8 cellular contexts compared by ENCODE assay signal in genomic region chr1:203326830-203327683, GRCh38. TPM values are rescaled to one million over a fixed set of nuclear protein-coding genes. Genes with fewer than 3 reads are reported as not detected.
DNase-seq lines count a peak whose midpoint lies in the region; ATAC-seq and TF ChIP-seq lines count a peak whose summit lies in the region.

No MANE protein-coding gene starts in this region.

- H3K79me2 ChIP-seq in MM.1S (ENCODE audit: low read length): peaks cover 28% of the 10 kb centered on the region

- no peak for TF ChIP-seq CTCF in MM.1S (IDR thresholded peaks at IDR 0.05; ENCODE audit: low read length)
- TF ChIP-seq CTCF in foreskin keratinocyte (conservative IDR thresholded peaks at IDR 0.05): no peak

- no peaks in the 10 kb centered on the region for H4K20me1 ChIP-seq in MM.1S (ENCODE audit: insufficient read depth, low read length)

- H3K27ac ChIP-seq in MM.1S (ENCODE audit: low read length): peak overlapping the region; percentile 91
- H3K27ac ChIP-seq in foreskin keratinocyte: peak overlapping the region; percentile 79
- H3K27ac ChIP-seq in subcutaneous abdominal adipose tissue (ENCODE audit: low read depth, low read length): peak overlapping the region; percentile 95

- H3K9ac ChIP-seq in ES-I3 (ENCODE audit: low read depth, low read length) (peak overlapping the region; percentile 50), MM.1S (ENCODE audit: low read length) (peak overlapping the region; percentile 73), subcutaneous abdominal adipose tissue (ENCODE audit: low read length in 5 of 5) (peak overlapping the region; percentile 63 to 75 (median 71))

- H3K4me2 ChIP-seq in MM.1S (ENCODE audit: low read depth, low read length): peak overlapping the region; percentile 95

- peaks cover 65% of the 10 kb centered on the region for H3F3A ChIP-seq in MM.1S (ENCODE audit: insufficient read depth, low read length)

- H3K27me3 ChIP-seq in MM.1S (replicated peaks; ENCODE audit: insufficient read depth, low read length) (no peaks in the 10 kb centered on the region), foreskin keratinocyte (no peaks in the 10 kb centered on the region), neuron (ENCODE audit: insufficient read depth, low read length) (no peaks in the 10 kb centered on the region), subcutaneous abdominal adipose tissue (ENCODE audit: control insufficient read depth in 5 of 5, insufficient read depth in 4 of 5, low read length in 5 of 5) (no peaks in the 10 kb centered on the region)

- H3K36me3 ChIP-seq in ES-I3 (ENCODE audit: insufficient read depth, low read length) (no peaks in the 10 kb centered on the region), MM.1S (replicated peaks; ENCODE audit: insufficient read depth, low read length) (no peaks in the 10 kb centered on the region), neuron (ENCODE audit: insufficient read depth, low read length) (no peaks in the 10 kb centered on the region), subcutaneous abdominal adipose tissue (ENCODE audit: control insufficient read depth in 5 of 5, insufficient read depth in 5 of 5, low read length in 5 of 5) (no peaks in the 10 kb centered on the region)

- peak; percentile 91 for ATAC-seq in foreskin keratinocyte

- H2AFZ ChIP-seq in MM.1S (ENCODE audit: low read length): no peak overlapping the region
- peak overlapping the region; percentile 75 for H2AFZ ChIP-seq in neuron (ENCODE audit: low read depth, low read length)

- H3K4me3 ChIP-seq in MM.1S (ENCODE audit: low read length): peak overlapping the region; percentile 64
- peak overlapping the region; percentile 42 for H3K4me3 ChIP-seq in neuron (ENCODE audit: low read length)
- H3K4me3 ChIP-seq in subcutaneous abdominal adipose tissue (ENCODE audit: low read depth in 1 of 5, low read length in 5 of 5): peak overlapping the region; percentile 44 to 67 (median 62)

- H3K9me3 ChIP-seq in ES-I3 (ENCODE audit: control insufficient read depth, insufficient read depth, low read length): no peaks in the 10 kb centered on the region
- H3K9me3 ChIP-seq in MM.1S (replicated peaks; ENCODE audit: insufficient read depth, low read length): no peaks in the 10 kb centered on the region
- H3K9me3 ChIP-seq in neuron (ENCODE audit: low read length): no peaks in the 10 kb centered on the region
- no peaks in the 10 kb centered on the region for H3K9me3 ChIP-seq in subcutaneous abdominal adipose tissue (ENCODE audit: control insufficient read depth in 5 of 5, low read length in 5 of 5)

- H3K4me1 ChIP-seq in ES-I3 (ENCODE audit: insufficient read depth, low read length): peaks cover 28% of the 10 kb centered on the region
- H3K4me1 ChIP-seq in MM.1S (ENCODE audit: low read length): peaks cover 69% of the 10 kb centered on the region
- H3K4me1 ChIP-seq in foreskin keratinocyte: no peaks in the 10 kb centered on the region
- H3K4me1 ChIP-seq in neuron (ENCODE audit: insufficient read depth, low read length): peaks cover 54% of the 10 kb centered on the region
- peaks cover 22 to 58% (median 57%) of the 10 kb centered on the region in 5 donors for H3K4me1 ChIP-seq in subcutaneous abdominal adipose tissue (ENCODE audit: control insufficient read depth in 5 of 5, insufficient read depth in 5 of 5, low read length in 5 of 5)

- no peaks in the 10 kb centered on the region for H3K9me2 ChIP-seq in MM.1S (replicated peaks; ENCODE audit: insufficient read depth, low read length)

- DNase-seq in HCEC 1CT: peak; percentile 78
- peak; percentile 99 for DNase-seq in MM.1S
- DNase-seq in SIG-M5 (lab: John Stamatoyannopoulos, UW): peak; percentile 53
- peak; percentile 91 for DNase-seq in activated gamma-delta T cell treated with anti-CD3 and anti-CD28 coated beads, Interleukin-2, amount 50 U/mL, for 16 hours (ENCODE audit: low read depth)
- DNase-seq in foreskin keratinocyte: peak; percentile 56 to 78

RNA-seq across cellular contexts. Expression of gene BTG2, which starts 21.7 kb away (rescaled TPM):
- 25.5 and 26.5 TPM in 2 replicates for total RNA-seq in foreskin keratinocyte
- 15.0 and 19.0 TPM in 2 replicates for polyA plus RNA-seq in foreskin keratinocyte

RNA-seq across cellular contexts. Expression of gene FMOD, which starts 23.9 kb away (rescaled TPM):
- 0.28 and 0.54 TPM in 2 replicates for total RNA-seq in foreskin keratinocyte
- polyA plus RNA-seq in foreskin keratinocyte: 0.35 and 0.60 TPM in 2 replicates

Comparison
In these comparisons a context has a peak if more than half of its experiments do, and no peak if none do; other contexts are left out.
1. Peak in every context shown above with its lines: DNase-seq, ATAC-seq, H3K4me3 ChIP-seq and H3K27ac ChIP-seq.